In genomic region chr2:2933421-2933820, GRCh38 we compare ENCODE assay signal across 16 cellular contexts.
"Had no signal": no experiment of that assay in that cellular context is flagged by ENCODE, and none has a peak within 500 bp of the region (broad histone marks: within the 10 kb centered on the region; RNA-seq: fewer than 3 reads in every experiment).

No MANE protein-coding gene starts in this region.

- H3K4me1 ChIP-seq: gastrocnemius medialis, heart left ventricle, parathyroid adenoma, spleen had no signal

- H3K27ac Mint-ChIP-seq: activated CD4-positive, alpha-beta memory T cell treated with anti-CD3 and anti-CD28 coated beads for 36 hours; activated CD4-positive, alpha-beta T cell treated with anti-CD3 and anti-CD28 coated beads for 36 hours; activated naive CD4-positive, alpha-beta T cell treated with anti-CD3 and anti-CD28 coated beads, Interleukin-2, amount 10 ng/mL, durations not matched to agents 7 days and 5 days; activated naive CD8-positive, alpha-beta T cell treated with anti-CD3 and anti-CD28 coated beads, Interleukin-2, amount 50 U/mL, for 24 hours; naive thymus-derived CD4-positive, alpha-beta T cell; stimulated activated naive B cell treated with anti-CD40 and anti-IgM and Interleukin-4, amounts not matched to agents 10 μg/mL and 1 μg/mL and 100 μg/mL, for 72 hours; WTC11 had no signal

- H3K4me1 Mint-ChIP-seq: activated CD4-positive, alpha-beta T cell treated with anti-CD3 and anti-CD28 coated beads for 36 hours; activated naive CD4-positive, alpha-beta T cell treated with anti-CD3 and anti-CD28 coated beads, Interleukin-2, amount 10 ng/mL, durations not matched to agents 7 days and 5 days; activated naive CD8-positive, alpha-beta T cell treated with anti-CD3 and anti-CD28 coated beads, Interleukin-2, amount 50 U/mL, for 24 hours; naive thymus-derived CD4-positive, alpha-beta T cell; stimulated activated naive B cell treated with anti-CD40 and anti-IgM and Interleukin-4, amounts not matched to agents 10 μg/mL and 1 μg/mL and 100 μg/mL, for 72 hours; WTC11 had no signal

- H3K4me3 Mint-ChIP-seq: activated CD4-positive, alpha-beta memory T cell treated with anti-CD3 and anti-CD28 coated beads for 36 hours; activated CD4-positive, alpha-beta T cell treated with anti-CD3 and anti-CD28 coated beads for 36 hours; activated naive CD4-positive, alpha-beta T cell treated with anti-CD3 and anti-CD28 coated beads, Interleukin-2, amount 10 ng/mL, durations not matched to agents 7 days and 5 days; activated naive CD8-positive, alpha-beta T cell treated with anti-CD3 and anti-CD28 coated beads, Interleukin-2, amount 50 U/mL, for 24 hours; activated T-cell treated with anti-CD3 and anti-CD28 coated beads, Interleukin-2, amount 50 U/mL, for 4 hours; naive thymus-derived CD4-positive, alpha-beta T cell; stimulated activated naive B cell treated with anti-CD40 and anti-IgM and Interleukin-4, amounts not matched to agents 10 μg/mL and 1 μg/mL and 100 μg/mL, for 72 hours; WTC11 had no signal

- H3K4me3 ChIP-seq: coronary artery, gastrocnemius medialis, heart left ventricle, spleen had no signal

- H3K79me2 ChIP-seq: parathyroid adenoma had no signal

- H3K27ac ChIP-seq: brain microvascular endothelial cell, coronary artery, gastrocnemius medialis, heart left ventricle, parathyroid adenoma, spleen had no signal

- H3K9ac ChIP-seq: parathyroid adenoma had no signal

- H3K36me3 Mint-ChIP-seq: activated CD4-positive, alpha-beta memory T cell treated with anti-CD3 and anti-CD28 coated beads for 36 hours; activated naive CD4-positive, alpha-beta T cell treated with anti-CD3 and anti-CD28 coated beads, Interleukin-2, amount 10 ng/mL, durations not matched to agents 7 days and 5 days had no signal

- H3K27me3 ChIP-seq: brain microvascular endothelial cell, gastrocnemius medialis, heart left ventricle had no signal

- ATAC-seq: activated CD4-positive, alpha-beta T cell treated with anti-CD3 and anti-CD28 coated beads for 36 hours; activated naive CD8-positive, alpha-beta T cell treated with anti-CD3 and anti-CD28 coated beads, Interleukin-2, amount 50 U/mL, for 24 hours; activated T-cell treated with anti-CD3 and anti-CD28 coated beads, Interleukin-2, amount 50 U/mL, for 4 hours; gastrocnemius medialis; heart left ventricle; naive thymus-derived CD4-positive, alpha-beta T cell; stimulated activated naive B cell treated with anti-CD40 and anti-IgM and Interleukin-4, amounts not matched to agents 10 μg/mL and 1 μg/mL and 100 μg/mL, for 72 hours; WTC11 had no signal

- H3K36me3 ChIP-seq: brain microvascular endothelial cell, gastrocnemius medialis, heart left ventricle, spleen had no signal

- H2AFZ ChIP-seq: parathyroid adenoma had no signal

- H3K27me3 Mint-ChIP-seq: activated CD4-positive, alpha-beta memory T cell treated with anti-CD3 and anti-CD28 coated beads for 36 hours; activated naive CD4-positive, alpha-beta T cell treated with anti-CD3 and anti-CD28 coated beads, Interleukin-2, amount 10 ng/mL, durations not matched to agents 7 days and 5 days had no signal

- DNase-seq: activated CD4-positive, alpha-beta memory T cell treated with anti-CD3 and anti-CD28 coated beads for 36 hours; activated CD4-positive, alpha-beta T cell treated with anti-CD3 and anti-CD28 coated beads for 36 hours; activated naive CD4-positive, alpha-beta T cell treated with anti-CD3 and anti-CD28 coated beads, Interleukin-2, amount 10 ng/mL, durations not matched to agents 7 days and 5 days; activated naive CD8-positive, alpha-beta T cell treated with anti-CD3 and anti-CD28 coated beads, Interleukin-2, amount 50 U/mL, for 24 hours; activated T-cell treated with anti-CD3 and anti-CD28 coated beads, Interleukin-2, amount 50 U/mL, for 4 hours; anterior cingulate cortex; brain microvascular endothelial cell; gastrocnemius medialis; heart left ventricle; mesendoderm; naive thymus-derived CD4-positive, alpha-beta T cell; spleen; stimulated activated naive B cell treated with anti-CD40 and anti-IgM and Interleukin-4, amounts not matched to agents 10 μg/mL and 1 μg/mL and 100 μg/mL, for 72 hours had no signal
